9 cellular contexts compared by ENCODE assay signal in the genomic region with DNA sequence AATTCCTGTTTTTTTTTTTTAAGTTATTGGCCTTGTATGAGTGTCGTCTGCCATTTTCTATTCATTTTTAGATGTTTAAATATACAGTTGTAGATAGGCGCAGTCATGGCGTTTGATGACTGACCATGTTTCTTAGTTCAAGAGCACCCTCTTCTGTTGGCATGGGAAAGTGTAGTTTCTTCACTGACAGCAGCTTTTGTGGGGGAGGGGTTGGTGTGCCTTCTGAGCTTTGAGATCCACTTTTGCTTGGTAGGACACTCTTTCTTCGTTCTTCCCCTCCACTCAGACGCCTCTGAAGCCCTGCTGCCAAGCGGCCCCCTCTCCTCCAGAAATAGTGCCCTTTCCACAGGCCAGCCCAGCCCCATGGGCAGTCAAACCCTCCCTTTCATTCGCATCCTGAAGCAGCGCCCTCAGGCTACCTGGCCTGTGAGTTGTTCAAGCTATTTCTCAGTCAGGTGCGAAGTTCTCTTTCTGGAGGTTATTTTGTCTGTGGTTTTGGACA.
A peak's percentile ranks its signal among the peaks of the same experiment; 100 is the strongest.
DNase-seq lines count a peak whose midpoint lies in the region; ATAC-seq and TF ChIP-seq lines count a peak whose summit lies in the region.
"Had no signal": no experiment of that assay in that cellular context is flagged by ENCODE, and none has a peak within 500 bp of the region (broad histone marks: within the 10 kb centered on the region; RNA-seq: fewer than 3 reads in every experiment).

No MANE protein-coding gene starts in this region.

- no peaks in the 10 kb centered on the region for H3K9me3 Mint-ChIP-seq in naive thymus-derived CD4-positive, alpha-beta T cell
- no peaks in the 10 kb centered on the region for H3K9me3 Mint-ChIP-seq in type B pancreatic cell
- H3K9me3 Mint-ChIP-seq: dendritic cell treated with granulocyte-macrophage colony-stimulating factor and Interleukin-4, amounts not matched to agents 40 ng/mL and 50 ng/mL, for 4 days had no signal

- H3K9me3 ChIP-seq in esophagus muscularis mucosa = no peaks in the 10 kb centered on the region
- H3K9me3 ChIP-seq in naive thymus-derived CD4-positive, alpha-beta T cell (ENCODE audit: control insufficient read depth in 2 of 3, low read length in 3 of 3) = no peaks in the 10 kb centered on the region

- DNase-seq in G401 (ENCODE audit: low spot score) = peak; percentile 91
- peak; percentile 81 for DNase-seq in NCI-H460 (ENCODE audit: extremely low read depth, low read depth)
- DNase-seq in activated CD4-positive, alpha-beta T cell treated with anti-CD3 and anti-CD28 coated beads, Interleukin-2, amount 50 U/mL, for 48 hours = peak; percentile 17 to 33
- DNase-seq in esophagus muscularis mucosa (ENCODE audit: extremely low spot score) = no peak
- peak in 8 of 9 donors; percentile 11 to 59 (median 40) for DNase-seq in naive thymus-derived CD4-positive, alpha-beta T cell
- peak; percentile 66 for DNase-seq in type B pancreatic cell (ENCODE audit: extremely low spot score, unreplicated experiment)

- TF ChIP-seq EP300 in esophagus muscularis mucosa (IDR thresholded peaks at IDR 0.05) = no peak

- TF ChIP-seq POLR2A in esophagus muscularis mucosa (IDR thresholded peaks at IDR 0.05; ENCODE audit: low read depth) = no peak

- TF ChIP-seq CTCF in esophagus muscularis mucosa (IDR thresholded peaks at IDR 0.05) = peak; percentile 72 to 86 (median 80)
- TF ChIP-seq CTCF in type B pancreatic cell (conservative IDR thresholded peaks at IDR 0.05) = peak; percentile 86

- no peak overlapping the region for H3K27ac Mint-ChIP-seq in naive thymus-derived CD4-positive, alpha-beta T cell
- peak overlapping the region; percentile 0 for H3K27ac Mint-ChIP-seq in type B pancreatic cell
- H3K27ac Mint-ChIP-seq: dendritic cell treated with granulocyte-macrophage colony-stimulating factor and Interleukin-4, amounts not matched to agents 40 ng/mL and 50 ng/mL, for 4 days had no signal

- no peaks in the 10 kb centered on the region for H3K27me3 ChIP-seq in esophagus muscularis mucosa
- no peaks in the 10 kb centered on the region for H3K27me3 ChIP-seq in naive thymus-derived CD4-positive, alpha-beta T cell (ENCODE audit: control insufficient read depth in 2 of 2, insufficient read depth in 2 of 2, low read length in 2 of 2)

- intact Hi-C loops in esophagus muscularis mucosa (cut with DNase I) = loop anchor here (2.0 to 10.0 kb wide), 6 partner anchors 146 to 986 kb away; no protein-coding TSS in a partner anchor
- intact Hi-C loops in naive thymus-derived CD4-positive, alpha-beta T cell (cut with micrococcal nuclease) = loop anchor here (1.0 to 10.0 kb wide), 8 partner anchors 201 to 994 kb away; a partner anchor contains a TSS

- H3K27me3 Mint-ChIP-seq in naive thymus-derived CD4-positive, alpha-beta T cell = peaks cover 4 to 19% (median 7%) of the 10 kb centered on the region in 5 donors
- no peaks in the 10 kb centered on the region for H3K27me3 Mint-ChIP-seq in type B pancreatic cell

- peaks cover 0 to 13% (median 7%) of the 10 kb centered on the region in 7 donors for H3K4me1 Mint-ChIP-seq in naive thymus-derived CD4-positive, alpha-beta T cell
- peaks cover 36% of the 10 kb centered on the region for H3K4me1 Mint-ChIP-seq in type B pancreatic cell (ENCODE audit: unreplicated experiment)

- 33% methylated on average over 9 of the region's 9 CpGs for WGBS in esophagus muscularis mucosa

- POLR2A ChIA-PET in naive thymus-derived CD4-positive, alpha-beta T cell (lab: Charles Lee) = no interaction called here

- CTCF ChIA-PET in naive thymus-derived CD4-positive, alpha-beta T cell (lab: Charles Lee) = interaction anchor here (0.9 kb wide), 1 partner anchor 828 kb away, joined by 6 read pairs; no protein-coding TSS in a partner anchor

- H3K4me3 Mint-ChIP-seq in naive thymus-derived CD4-positive, alpha-beta T cell = peak overlapping the region in 2 of 10 donors; percentile 14 to 20
- H3K4me3 Mint-ChIP-seq in type B pancreatic cell = no peak overlapping the region
- H3K4me3 Mint-ChIP-seq: dendritic cell treated with granulocyte-macrophage colony-stimulating factor and Interleukin-4, amounts not matched to agents 40 ng/mL and 50 ng/mL, for 4 days had no signal

- ATAC-seq in HG03378 (IDR thresholded peaks at IDR 0.05; ENCODE audit: unreplicated experiment) (peak; percentile 58), GM19023 (IDR thresholded peaks at IDR 0.05; ENCODE audit: unreplicated experiment) (no peak)
- ATAC-seq in naive thymus-derived CD4-positive, alpha-beta T cell = peak; percentile 82

- H3K36me3 Mint-ChIP-seq in naive thymus-derived CD4-positive, alpha-beta T cell = no peaks in the 10 kb centered on the region
- H3K36me3 Mint-ChIP-seq in type B pancreatic cell = no peaks in the 10 kb centered on the region

- peaks cover 0 to 22% (median 14%) of the 10 kb centered on the region in 4 donors for H3K4me1 ChIP-seq in esophagus muscularis mucosa
- no peaks in the 10 kb centered on the region for H3K4me1 ChIP-seq in naive thymus-derived CD4-positive, alpha-beta T cell (ENCODE audit: control insufficient read depth in 2 of 2, insufficient read depth in 2 of 2, low read length in 2 of 2)

- peak overlapping the region in 1 of 4 donors; percentile 17 for H3K27ac ChIP-seq in esophagus muscularis mucosa (replicated peaks in 1 of 4)
- no peak overlapping the region for H3K27ac ChIP-seq in naive thymus-derived CD4-positive, alpha-beta T cell (ENCODE audit: low read depth, low read length)

- peak overlapping the region in 1 of 4 donors; percentile 4 for H3K4me3 ChIP-seq in esophagus muscularis mucosa
- no peak overlapping the region for H3K4me3 ChIP-seq in naive thymus-derived CD4-positive, alpha-beta T cell (ENCODE audit: low read length)

- no peaks in the 10 kb centered on the region for H3K36me3 ChIP-seq in esophagus muscularis mucosa
- H3K36me3 ChIP-seq in naive thymus-derived CD4-positive, alpha-beta T cell (ENCODE audit: control insufficient read depth in 2 of 3, insufficient read depth in 3 of 3, low read length in 3 of 3) = no peaks in the 10 kb centered on the region

- in situ Hi-C loops in G401 (cut with HindIII; ENCODE audit: low sequenced_read_pairs) = loop anchor here (25.0 kb wide), 1 partner anchor 824 kb away; a partner anchor contains a TSS
